Comparison of ENCODE assay signal across 9 cellular contexts in genomic region chr7:158353606-158354570, GRCh38.
DNase-seq lines count a peak whose midpoint lies in the region; ATAC-seq and TF ChIP-seq lines count a peak whose summit lies in the region.
"Had no signal": no experiment of that assay in that cellular context is flagged by ENCODE, and none has a peak within 500 bp of the region (broad histone marks: within the 10 kb centered on the region; RNA-seq: fewer than 3 reads in every experiment).

No MANE protein-coding gene starts in this region.

- TF ChIP-seq CTCF in osteocyte (IDR thresholded peaks at IDR 0.05): no peak

- H3K9me3 Mint-ChIP-seq in osteocyte (ENCODE audit: unreplicated experiment): peaks cover 21% of the 10 kb centered on the region

- H3K27me3 Mint-ChIP-seq in osteocyte (ENCODE audit: unreplicated experiment): no peaks in the 10 kb centered on the region
- H3K27me3 Mint-ChIP-seq: B cell had no signal

- no peak for ATAC-seq in GM18520 (IDR thresholded peaks at IDR 0.05; ENCODE audit: unreplicated experiment)

- no peak overlapping the region for H3K27ac Mint-ChIP-seq in osteocyte (ENCODE audit: unreplicated experiment)
- H3K27ac Mint-ChIP-seq: B cell had no signal

- no peak overlapping the region for H3K4me3 Mint-ChIP-seq in osteocyte (ENCODE audit: unreplicated experiment)
- H3K4me3 Mint-ChIP-seq: B cell had no signal

- H3K4me1 Mint-ChIP-seq in osteocyte (ENCODE audit: unreplicated experiment): no peaks in the 10 kb centered on the region
- H3K4me1 Mint-ChIP-seq: B cell had no signal

- DNase-seq in NCI-H524 (lab: John Stamatoyannopoulos, UW) (peak; percentile 18 to 60), NCI-H524 treated with DMSO at 0.1 percent for 48 hours (lab: John Stamatoyannopoulos, UW) (no peak), NCI-H1105 (lab: John Stamatoyannopoulos, UW) (peak; percentile 5), astrocyte of the hippocampus (ENCODE audit: low read depth, low spot score) (peak; percentile 45), osteocyte (ENCODE audit: extremely low spot score, unreplicated experiment) (peak; percentile 57), hepatic stellate cell (ENCODE audit: low spot score) (no peak)
- no peak for DNase-seq in effector CD4-positive, alpha-beta T cell

- H3K36me3 Mint-ChIP-seq in osteocyte (ENCODE audit: unreplicated experiment): no peaks in the 10 kb centered on the region

Comparison
In these comparisons a context has a peak if more than half of its experiments do, and no peak if none do; other contexts are left out.
1. DNase-seq: peak in NCI-H524 (2 of 2), NCI-H1105 (single experiment), astrocyte of the hippocampus (single experiment) and osteocyte (single experiment); none in NCI-H524 treated with DMSO at 0.1 percent for 48 hours (single experiment), effector CD4-positive, alpha-beta T cell (single experiment) and hepatic stellate cell (single experiment).